Comparison of ENCODE assay signal across 8 cellular contexts in the genomic region with DNA sequence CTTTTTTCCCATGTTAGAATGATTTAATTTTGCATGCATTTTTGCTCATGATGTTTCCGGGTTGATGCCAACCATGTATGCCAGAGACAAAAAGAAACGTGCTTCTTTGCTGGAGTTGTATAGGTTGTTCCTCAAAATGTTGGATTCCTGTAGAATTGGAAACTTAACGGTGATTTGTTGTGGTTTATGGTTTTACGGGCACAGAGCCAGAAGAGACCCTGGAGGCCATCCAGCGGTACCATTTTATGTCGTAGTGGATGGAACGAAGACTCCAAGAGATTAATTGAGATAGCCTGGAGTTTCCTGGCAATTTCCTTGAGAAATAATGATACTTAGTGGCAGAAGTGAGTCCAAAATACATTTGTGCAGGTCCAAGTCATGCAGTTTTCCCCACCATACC.
"Had no signal": no experiment of that assay in that cellular context is flagged by ENCODE, and none has a peak within 500 bp of the region (broad histone marks: within the 10 kb centered on the region; RNA-seq: fewer than 3 reads in every experiment).

No MANE protein-coding gene starts in this region.

- H3K27ac ChIP-seq: GM23248 had no signal

- H3K9ac ChIP-seq: GM23248 had no signal

- H3K4me1 ChIP-seq: HAP-1 had no signal

- H3K36me3 ChIP-seq: HAP-1 had no signal

- H3K4me2 ChIP-seq: GM23338 had no signal

- H3K4me3 ChIP-seq: GM23248, GM23338, HAP-1 had no signal

- H3K9me3 ChIP-seq: HAP-1 had no signal

- DNase-seq: GM23248, GOT3, H7, H9, HCEC 1CT, HFFc6 had no signal
